8 cellular contexts compared by ENCODE assay signal in the genomic region with DNA sequence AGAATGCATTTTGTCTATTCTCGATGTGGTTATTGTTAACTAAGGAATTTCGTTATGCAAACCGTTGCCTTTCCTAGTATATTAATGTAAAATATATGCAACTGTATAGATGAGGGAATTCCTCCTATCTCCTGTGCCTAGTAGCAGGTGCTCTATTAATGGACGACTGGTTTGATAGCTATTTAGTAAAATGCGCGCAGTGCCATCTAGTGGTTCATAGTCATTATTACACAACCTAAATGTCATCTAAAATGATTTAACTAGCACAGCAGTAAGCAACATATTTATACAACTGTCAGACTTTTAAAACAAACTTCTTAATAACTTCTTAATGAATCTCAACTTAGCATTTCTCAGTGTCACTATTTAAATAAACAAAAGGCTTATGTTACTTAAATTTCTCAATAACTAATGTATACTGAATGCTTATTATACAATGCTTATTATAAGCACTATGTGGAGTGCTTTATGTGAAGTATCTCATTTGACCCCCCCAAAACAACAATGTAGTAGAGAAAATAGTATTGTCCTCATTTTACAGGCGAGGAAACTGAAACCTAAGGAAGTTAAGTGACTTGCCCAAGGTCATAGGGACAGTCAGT.
A peak's percentile ranks its signal among the peaks of the same experiment; 100 is the strongest.
DNase-seq lines count a peak whose midpoint lies in the region; ATAC-seq, FAIRE-seq and TF ChIP-seq lines count a peak whose summit lies in the region.

No MANE protein-coding gene starts in this region.

- no peak overlapping the region for H3K4me3 ChIP-seq in GM23248
- no peak overlapping the region for H3K4me3 ChIP-seq in LNCaP clone FGC (ENCODE audit: low read depth, low read length)
- H3K4me3 ChIP-seq in mammary epithelial cell (replicated peaks in 1 of 3; ENCODE audit: insufficient read depth in 1 of 3, low read depth in 2 of 3, low read length in 3 of 3) = no peak overlapping the region

- dilution Hi-C loops in mammary epithelial cell (cut with HindIII; ENCODE audit: low sequenced_read_pairs) = no loop called here

- DNase-seq in activated CD8-positive, alpha-beta memory T cell treated with anti-CD3 and anti-CD28 coated beads, Interleukin-2, amount 10 ng/mL, durations not matched to agents 7 days and 5 days = no peak
- no peak for DNase-seq in activated CD8-positive, alpha-beta memory T cell treated with anti-CD3 and anti-CD28 coated beads for 24 hours
- DNase-seq in GM23248 (peak; percentile 66), LNCaP clone FGC (ENCODE audit: low read depth) (peak; percentile 46), OCI-M2 (lab: John Stamatoyannopoulos, UW; ENCODE audit: unreplicated experiment) (peak; percentile 18), mammary epithelial cell (peak; percentile 42)
- DNase-seq in stimulated activated CD8-positive, alpha-beta memory T cell treated with anti-CD3 and anti-CD28 coated beads, Interleukin-2, amount 100 ng/mL, for 1 hour (ENCODE audit: low read depth in 2 of 2) = peak; percentile 5 to 7

- H3K79me2 ChIP-seq in GM23248 (ENCODE audit: insufficient read depth) (no peaks in the 10 kb centered on the region), mammary epithelial cell (ENCODE audit: insufficient read depth, low read length) (no peaks in the 10 kb centered on the region)

- in situ Hi-C loops in GM23248 (cut with MboI) = loop anchor here (25.0 kb wide), 1 partner anchor 676 kb away; no protein-coding TSS in a partner anchor
- in situ Hi-C loops in mammary epithelial cell (cut with MboI; ENCODE audit: low sequenced_read_pairs in 2 of 2) = loop anchor here (25.0 kb wide), 2 partner anchors 126 to 651 kb away; no protein-coding TSS in a partner anchor

- 11 to 13% methylated on average over 7 of the region's 7 CpGs for WGBS in GM23248 (ENCODE audit: low coverage in 1 of 2, low lambda C conversion rate in 2 of 2, missing lambda C conversion rate in 2 of 2), 2 experiments
- WGBS in mammary epithelial cell (ENCODE audit: low coverage, missing lambda C conversion rate) = 6% methylated on average over 7 of the region's 7 CpGs

- peak; percentile 30 for ATAC-seq in activated CD8-positive, alpha-beta memory T cell treated with anti-CD3 and anti-CD28 coated beads, Interleukin-2, amount 10 ng/mL, durations not matched to agents 7 days and 5 days

- peak; percentile 100 for FAIRE-seq in islet of Langerhans (lab: Jason Lieb, UNC)

- no peaks in the 10 kb centered on the region for H3K9me3 Mint-ChIP-seq in activated CD8-positive, alpha-beta memory T cell treated with anti-CD3 and anti-CD28 coated beads, Interleukin-2, amount 10 ng/mL, durations not matched to agents 7 days and 5 days (ENCODE audit: low read depth)

- H3K27me3 ChIP-seq in GM23248 (replicated peaks; ENCODE audit: insufficient read depth) (no peaks in the 10 kb centered on the region), mammary epithelial cell (ENCODE audit: insufficient read depth, low read length) (no peaks in the 10 kb centered on the region)

- no peak overlapping the region for H3K27ac Mint-ChIP-seq in activated CD8-positive, alpha-beta memory T cell treated with anti-CD3 and anti-CD28 coated beads, Interleukin-2, amount 10 ng/mL, durations not matched to agents 7 days and 5 days

- CTCF ChIA-PET in activated CD8-positive, alpha-beta memory T cell treated with anti-CD3 and anti-CD28 coated beads, Interleukin-2, amount 10 ng/mL, durations not matched to agents 7 days and 5 days (lab: Charles Lee) = interaction anchor here (0.7 to 4.1 kb wide), 6 partner anchors 10 to 665 kb away, joined by 3 to 36 read pairs (median 8); no protein-coding TSS in a partner anchor
- CTCF ChIA-PET in mammary epithelial cell (lab: Charles Lee; ENCODE audit: low non-redundant PET) = interaction anchor here (0.6 to 1.3 kb wide), 3 partner anchors 127 to 665 kb away, joined by 3 to 14 read pairs (median 7); no protein-coding TSS in a partner anchor

- H3K36me3 ChIP-seq in GM23248 (ENCODE audit: low read depth) = no peaks in the 10 kb centered on the region
- H3K36me3 ChIP-seq in mammary epithelial cell (ENCODE audit: insufficient read depth, low read length) = no peaks in the 10 kb centered on the region

- H3F3A ChIP-seq in GM23248 (ENCODE audit: insufficient read depth) = peaks cover 10% of the 10 kb centered on the region

- H2AFZ ChIP-seq in GM23248 (no peak overlapping the region), mammary epithelial cell (ENCODE audit: low read depth, low read length) (no peak overlapping the region)

- H3K9me3 ChIP-seq in GM23248 (ENCODE audit: low read depth) (no peaks in the 10 kb centered on the region), mammary epithelial cell (replicated peaks; ENCODE audit: insufficient read depth, low read length) (no peaks in the 10 kb centered on the region)

- TF ChIP-seq CTCF in LNCaP clone FGC (IDR thresholded peaks at IDR 0.05; ENCODE audit: control insufficient read depth, extremely low read depth, insufficient read depth) (peak; percentile 74), mammary epithelial cell (conservative IDR thresholded peaks at IDR 0.05 in 1 of 2, IDR thresholded peaks at IDR 0.05 in 1 of 2; ENCODE audit: extremely low read depth in 1 of 2, insufficient read depth in 1 of 2, low read depth in 1 of 2, low read length in 2 of 2) (peak; percentile 67 to 71)

- intact Hi-C loops in mammary epithelial cell (cut with micrococcal nuclease) = loop anchor here (1.0 to 5.0 kb wide), 7 partner anchors 59 to 666 kb away; no protein-coding TSS in a partner anchor

- no peaks in the 10 kb centered on the region for H3K36me3 Mint-ChIP-seq in activated CD8-positive, alpha-beta memory T cell treated with anti-CD3 and anti-CD28 coated beads, Interleukin-2, amount 10 ng/mL, durations not matched to agents 7 days and 5 days

- peaks cover 3% of the 10 kb centered on the region for H3K4me1 Mint-ChIP-seq in activated CD8-positive, alpha-beta memory T cell treated with anti-CD3 and anti-CD28 coated beads, Interleukin-2, amount 10 ng/mL, durations not matched to agents 7 days and 5 days

- H3K9ac ChIP-seq in GM23248 (no peak overlapping the region), mammary epithelial cell (ENCODE audit: insufficient read depth, low read length) (no peak overlapping the region)

- no peaks in the 10 kb centered on the region for H4K20me1 ChIP-seq in GM23248 (ENCODE audit: insufficient read depth)
- no peaks in the 10 kb centered on the region for H4K20me1 ChIP-seq in mammary epithelial cell (ENCODE audit: insufficient read depth, low read length)

- H3K27ac ChIP-seq in GM23248 (no peak overlapping the region), mammary epithelial cell (ENCODE audit: insufficient read depth, low read depth, low read length) (no peak overlapping the region)

- H3K27me3 Mint-ChIP-seq in activated CD8-positive, alpha-beta memory T cell treated with anti-CD3 and anti-CD28 coated beads, Interleukin-2, amount 10 ng/mL, durations not matched to agents 7 days and 5 days = peaks cover 11% of the 10 kb centered on the region

- no peak overlapping the region for H3K4me3 Mint-ChIP-seq in activated CD8-positive, alpha-beta memory T cell treated with anti-CD3 and anti-CD28 coated beads, Interleukin-2, amount 10 ng/mL, durations not matched to agents 7 days and 5 days

- no peaks in the 10 kb centered on the region for H3K9me2 ChIP-seq in GM23248 (ENCODE audit: insufficient read depth)

- H3K4me1 ChIP-seq in GM23248 (ENCODE audit: insufficient read depth) = peaks cover 23% of the 10 kb centered on the region
- H3K4me1 ChIP-seq in mammary epithelial cell (ENCODE audit: insufficient read depth, low read length) = no peaks in the 10 kb centered on the region

- BruUV-seq in mammary epithelial cell (replicated peaks; lab: Mats Ljungman, UMichigan) = no TSS peak

- no peak overlapping the region for H3K4me2 ChIP-seq in GM23248 (ENCODE audit: unreplicated experiment)
- no peak overlapping the region for H3K4me2 ChIP-seq in mammary epithelial cell (ENCODE audit: insufficient read depth, low read depth, low read length)

Comparison
In these comparisons a context has a peak if more than half of its experiments do, and no peak if none do; other contexts are left out.
1. DNase-seq: peak in GM23248 (single experiment), LNCaP clone FGC (single experiment), OCI-M2 (single experiment), mammary epithelial cell (single experiment) and stimulated activated CD8-positive, alpha-beta memory T cell treated with anti-CD3 and anti-CD28 coated beads, Interleukin-2, amount 100 ng/mL, for 1 hour (2 of 2); none in activated CD8-positive, alpha-beta memory T cell treated with anti-CD3 and anti-CD28 coated beads, Interleukin-2, amount 10 ng/mL, durations not matched to agents 7 days and 5 days (single experiment) and activated CD8-positive, alpha-beta memory T cell treated with anti-CD3 and anti-CD28 coated beads for 24 hours (single experiment).